Comparison of ENCODE assay signal across 1 cellular context in the genomic region with DNA sequence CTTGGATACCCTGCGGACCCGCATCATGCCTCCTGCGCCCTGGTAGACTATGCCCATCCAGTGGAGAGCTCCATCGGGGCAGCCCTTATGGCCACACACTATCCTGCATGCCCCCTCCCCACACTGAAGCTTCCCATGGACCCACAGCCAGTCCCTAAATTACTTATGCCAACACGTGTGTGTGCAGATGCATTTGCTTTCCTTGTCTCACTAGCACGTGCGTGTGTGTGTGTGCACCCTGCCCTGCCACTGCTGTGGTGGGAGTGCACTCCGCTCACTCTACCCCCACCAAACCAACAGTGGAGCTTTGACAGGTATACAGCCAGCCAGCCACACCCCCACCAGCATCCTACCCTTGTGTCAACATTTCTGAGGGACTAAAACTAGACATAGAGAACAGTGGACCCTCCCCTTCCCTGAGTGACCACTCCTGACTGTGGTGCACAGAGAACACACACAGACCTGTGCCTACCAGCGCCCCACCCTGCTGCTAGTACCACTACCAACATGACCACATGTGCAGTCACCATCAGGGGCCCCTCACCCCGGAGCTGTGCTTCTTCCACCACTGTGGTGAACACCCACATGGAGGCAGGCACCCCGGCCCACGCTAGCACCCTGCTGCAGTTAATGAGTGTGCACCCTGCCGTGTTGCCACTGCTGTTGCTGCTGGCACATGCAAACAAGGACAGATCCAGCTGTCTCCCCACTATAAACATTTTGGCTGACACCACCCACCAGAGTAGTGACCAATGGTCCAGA.
TF ChIP-seq lines count a peak whose summit lies in the region.

No MANE protein-coding gene starts in this region.

TF ChIP-seq in HepG2, 621 proteins besides CTCF, POLR2A, EP300 and RAD21 (continued from another document):
- TF ChIP-seq, protein P1, sequence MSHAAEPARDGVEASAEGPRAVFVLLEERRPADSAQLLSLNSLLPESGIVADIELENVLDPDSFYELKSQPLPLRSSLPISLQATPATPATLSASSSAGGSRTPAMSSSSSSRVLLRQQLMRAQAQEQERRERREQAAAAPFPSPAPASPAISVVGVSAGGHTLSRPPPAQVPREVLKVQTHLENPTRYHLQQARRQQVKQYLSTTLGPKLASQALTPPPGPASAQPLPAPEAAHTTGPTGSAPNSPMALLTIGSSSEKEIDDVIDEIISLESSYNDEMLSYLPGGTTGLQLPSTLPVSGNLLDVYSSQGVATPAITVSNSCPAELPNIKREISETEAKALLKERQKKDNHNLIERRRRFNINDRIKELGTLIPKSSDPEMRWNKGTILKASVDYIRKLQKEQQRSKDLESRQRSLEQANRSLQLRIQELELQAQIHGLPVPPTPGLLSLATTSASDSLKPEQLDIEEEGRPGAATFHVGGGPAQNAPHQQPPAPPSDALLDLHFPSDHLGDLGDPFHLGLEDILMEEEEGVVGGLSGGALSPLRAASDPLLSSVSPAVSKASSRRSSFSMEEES (CRISPR knock-in tag; IDR thresholded peaks at IDR 0.05) = no peak
- TF ChIP-seq, protein P2, sequence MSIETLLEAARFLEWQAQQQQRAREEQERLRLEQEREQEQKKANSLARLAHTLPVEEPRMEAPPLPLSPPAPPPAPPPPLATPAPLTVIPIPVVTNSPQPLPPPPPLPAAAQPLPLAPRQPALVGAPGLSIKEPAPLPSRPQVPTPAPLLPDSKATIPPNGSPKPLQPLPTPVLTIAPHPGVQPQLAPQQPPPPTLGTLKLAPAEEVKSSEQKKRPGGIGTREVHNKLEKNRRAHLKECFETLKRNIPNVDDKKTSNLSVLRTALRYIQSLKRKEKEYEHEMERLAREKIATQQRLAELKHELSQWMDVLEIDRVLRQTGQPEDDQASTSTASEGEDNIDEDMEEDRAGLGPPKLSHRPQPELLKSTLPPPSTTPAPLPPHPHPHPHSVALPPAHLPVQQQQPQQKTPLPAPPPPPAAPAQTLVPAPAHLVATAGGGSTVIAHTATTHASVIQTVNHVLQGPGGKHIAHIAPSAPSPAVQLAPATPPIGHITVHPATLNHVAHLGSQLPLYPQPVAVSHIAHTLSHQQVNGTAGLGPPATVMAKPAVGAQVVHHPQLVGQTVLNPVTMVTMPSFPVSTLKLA (IDR thresholded peaks at IDR 0.05) = peak; percentile 95
- TF ChIP-seq ZNF501 (CRISPR knock-in tag; IDR thresholded peaks at IDR 0.05) (no peak), ZBTB21 (CRISPR knock-in tag; IDR thresholded peaks at IDR 0.05) (no peak)
